15 cellular contexts compared by ENCODE assay signal in the genomic region with DNA sequence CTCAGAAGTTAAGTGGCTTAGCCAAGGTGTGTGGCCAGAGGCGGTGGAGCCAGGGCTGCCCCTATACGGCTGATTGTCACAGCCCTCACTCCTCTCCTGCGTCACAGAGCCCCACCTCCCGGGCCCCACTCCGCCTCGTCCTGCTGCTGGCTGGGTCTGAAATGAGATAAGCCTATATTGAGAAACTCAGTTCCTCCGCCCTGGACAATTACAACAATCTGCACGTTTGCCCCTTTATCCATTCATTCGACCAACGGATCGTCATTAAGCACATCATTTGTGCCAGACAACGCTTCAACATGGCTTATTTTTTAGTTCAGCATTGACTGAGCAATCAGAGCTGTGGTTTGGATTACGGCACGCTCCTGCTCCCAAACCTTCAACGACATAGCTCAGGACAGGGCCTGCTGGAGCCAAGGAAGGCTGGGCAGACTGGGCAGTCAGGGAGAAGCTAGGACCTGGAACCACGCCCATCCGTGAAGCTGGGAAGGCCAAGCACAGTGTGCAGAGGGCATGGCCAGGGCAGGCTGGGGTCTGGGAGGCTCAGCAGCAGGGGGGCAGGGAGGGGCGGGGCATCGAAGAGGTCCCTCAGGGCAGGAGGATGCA. TPM values are rescaled to one million over a fixed set of nuclear protein-coding genes. Genes with fewer than 3 reads are reported as not detected.
DNase-seq lines count a peak whose midpoint lies in the region; ATAC-seq and TF ChIP-seq lines count a peak whose summit lies in the region.
"Had no signal": no experiment of that assay in that cellular context is flagged by ENCODE, and none has a peak within 500 bp of the region (broad histone marks: within the 10 kb centered on the region; RNA-seq: fewer than 3 reads in every experiment).

No MANE protein-coding gene starts in this region.

- H3K27me3 ChIP-seq in Peyer's patch (no peaks in the 10 kb centered on the region), neural progenitor cell (no peaks in the 10 kb centered on the region)
- H3K27me3 ChIP-seq: BLaER1 had no signal

- CTCF ChIA-PET in Calu3 (lab: Charles Lee) = interaction anchor here (0.6 to 1.0 kb wide), 4 partner anchors 10 to 34 kb away, joined by 3 to 10 read pairs (median 4); no protein-coding TSS in a partner anchor

- no peaks in the 10 kb centered on the region for H3K79me2 ChIP-seq in neural progenitor cell (ENCODE audit: low read depth)

- no peaks in the 10 kb centered on the region for H3K36me3 ChIP-seq in Peyer's patch
- H3K36me3 ChIP-seq in neural progenitor cell = no peaks in the 10 kb centered on the region
- H3K36me3 ChIP-seq: BLaER1 had no signal

- H3K9me3 ChIP-seq in Peyer's patch = no peaks in the 10 kb centered on the region
- H3K9me3 ChIP-seq in neural progenitor cell (ENCODE audit: low read depth) = no peaks in the 10 kb centered on the region

- H3K36me3 Mint-ChIP-seq in Calu3 (ENCODE audit: insufficient read depth, unreplicated experiment) (peaks cover 11% of the 10 kb centered on the region), neural progenitor cell (no peaks in the 10 kb centered on the region)

- ATAC-seq in GM21367 (IDR thresholded peaks at IDR 0.05; ENCODE audit: unreplicated experiment) = no peak
- ATAC-seq: activated T-cell treated with anti-CD3 and anti-CD28 coated beads, Interleukin-2, amount 50 U/mL, for 4 hours had no signal

- DNase-seq in Calu3 (peak; percentile 83), Peyer's patch (peak in 2 of 3 donors; percentile 69 to 71), cardiac septum (ENCODE audit: low spot score) (peak; percentile 81), neural progenitor cell (ENCODE audit: low spot score) (peak; percentile 30), EL (no peak), SHP77 (lab: John Stamatoyannopoulos, UW) (no peak)
- no peak for DNase-seq in activated T-cell treated with anti-CD3 and anti-CD28 coated beads, Interleukin-2, amount 50 U/mL, for 48 hours
- DNase-seq: activated T-cell treated with anti-CD3 and anti-CD28 coated beads, Interleukin-2, amount 50 U/mL, for 4 hours; effector CD4-positive, alpha-beta T cell; NCI-H2107; stimulated activated CD4-positive, alpha-beta T cell treated with anti-CD3 and anti-CD28 coated beads, Interleukin-12 subunit alpha, Interleukin-12 subunit beta, amount 100 ng/mL, for 4 hours had no signal

- H3K4me1 ChIP-seq in Peyer's patch (peaks cover 0 to 5% (median 0%) of the 10 kb centered on the region in 4 donors), neural progenitor cell (peaks cover 4% of the 10 kb centered on the region)

- peak overlapping the region; percentile 66 for H3K4me3 Mint-ChIP-seq in Calu3 (ENCODE audit: low read depth, unreplicated experiment)
- no peak overlapping the region for H3K4me3 Mint-ChIP-seq in neural progenitor cell
- H3K4me3 Mint-ChIP-seq: activated T-cell treated with anti-CD3 and anti-CD28 coated beads, Interleukin-2, amount 50 U/mL, for 4 hours; stimulated activated naive CD8-positive, alpha-beta T cell treated with anti-CD3 and anti-CD28 coated beads, Interleukin-15, Interleukin-2, amounts not matched to agents 100 ng/mL and 50 ng/mL, for 24 hours; T-cell had no signal

- H3K4me1 Mint-ChIP-seq in Calu3 (ENCODE audit: low read depth, unreplicated experiment) = peaks cover 48% of the 10 kb centered on the region
- H3K4me1 Mint-ChIP-seq in neural progenitor cell = peaks cover 21% of the 10 kb centered on the region

- H3K9me3 Mint-ChIP-seq in Calu3 (ENCODE audit: low read depth, unreplicated experiment) = peaks cover 3% of the 10 kb centered on the region
- H3K9me3 Mint-ChIP-seq in neural progenitor cell = peaks cover 4% of the 10 kb centered on the region
- H3K9me3 Mint-ChIP-seq: stimulated activated naive CD8-positive, alpha-beta T cell treated with anti-CD3 and anti-CD28 coated beads, Interleukin-15, Interleukin-2, amounts not matched to agents 100 ng/mL and 50 ng/mL, for 24 hours had no signal

- H3K27ac ChIP-seq in Peyer's patch (peak overlapping the region in 2 of 4 donors; percentile 12 to 64), neural progenitor cell (no peak overlapping the region)

- peak overlapping the region; percentile 48 for H3K4me2 ChIP-seq in neural progenitor cell

- intact Hi-C loops in Calu3 (cut with micrococcal nuclease; ENCODE audit: unreplicated experiment) (no loop called here), cardiac septum (cut with DNase I) (no loop called here)

- H3K4me3 ChIP-seq in Peyer's patch (no peak overlapping the region), neural progenitor cell (no peak overlapping the region)
- H3K4me3 ChIP-seq: BLaER1 had no signal

- H3K9ac ChIP-seq in neural progenitor cell = no peak overlapping the region
- H3K9ac ChIP-seq: BLaER1 had no signal

- no peaks in the 10 kb centered on the region for H4K20me1 ChIP-seq in neural progenitor cell (ENCODE audit: low read depth)
- H4K20me1 ChIP-seq: BLaER1 had no signal

- no peaks in the 10 kb centered on the region for H3F3A ChIP-seq in neural progenitor cell (ENCODE audit: low read depth)

- H3K27ac Mint-ChIP-seq in Calu3 (ENCODE audit: unreplicated experiment) = peak overlapping the region; percentile 90
- peak overlapping the region; percentile 33 for H3K27ac Mint-ChIP-seq in neural progenitor cell
- H3K27ac Mint-ChIP-seq: T-cell had no signal

- no peak for TF ChIP-seq POLR2A in Peyer's patch (IDR thresholded peaks at IDR 0.05)

- H2AFZ ChIP-seq in neural progenitor cell (replicated peaks) = peak overlapping the region; percentile 31

- H3K27me3 Mint-ChIP-seq in Calu3 (ENCODE audit: unreplicated experiment) = no peaks in the 10 kb centered on the region
- peaks cover 3% of the 10 kb centered on the region for H3K27me3 Mint-ChIP-seq in neural progenitor cell (ENCODE audit: insufficient read depth, low read depth)
- H3K27me3 Mint-ChIP-seq: stimulated activated naive CD8-positive, alpha-beta T cell treated with anti-CD3 and anti-CD28 coated beads, Interleukin-15, Interleukin-2, amounts not matched to agents 100 ng/mL and 50 ng/mL, for 24 hours had no signal

- no TSS peak for BruUV-seq in Calu3 (replicated peaks; lab: Mats Ljungman, UMichigan)

- TF ChIP-seq CTCF in Calu3 (IDR thresholded peaks at IDR 0.05; ENCODE audit: unreplicated experiment) = no peak
- TF ChIP-seq CTCF in Peyer's patch (IDR thresholded peaks at IDR 0.05) = no peak
- TF ChIP-seq CTCF in neural progenitor cell (IDR thresholded peaks at IDR 0.05) = no peak

RNA-seq across cellular contexts. Expression of a gene that starts 16.6 kb away (rescaled TPM):
- total RNA-seq in Calu3 (2022) (935 and 954 TPM in 2 replicates), Peyer's patch (100 to 1,000 TPM; 201 to 515 (median 470) TPM), cardiac septum (141 TPM), neural progenitor cell (ENCODE audit: low replicate concordance) (52.0 and 61.4 TPM in 2 replicates)

Comparison
In these comparisons a context has a peak if more than half of its experiments do, and no peak if none do; other contexts are left out.
1. DNase-seq: peak in Calu3 (single experiment), Peyer's patch (2 of 3), cardiac septum (single experiment) and neural progenitor cell (single experiment); none in EL (single experiment), activated T-cell treated with anti-CD3 and anti-CD28 coated beads, Interleukin-2, amount 50 U/mL, for 48 hours (0 of 2) and SHP77 (0 of 2).